ENCODE assay signal across 10 cellular contexts in genomic region chr4:143359794-143360193, GRCh38. TPM values are rescaled to one million over a fixed set of nuclear protein-coding genes. Genes with fewer than 3 reads are reported as not detected.
DNase-seq lines count a peak whose midpoint lies in the region; ATAC-seq and TF ChIP-seq lines count a peak whose summit lies in the region.
"Had no signal": no experiment of that assay in that cellular context is flagged by ENCODE, and none has a peak within 500 bp of the region (broad histone marks: within the 10 kb centered on the region; RNA-seq: fewer than 3 reads in every experiment).

No MANE protein-coding gene starts in this region.

- 100% methylated on average over 1 of the region's 1 CpG for WGBS in mesenchymal stem cell

- H4K8ac ChIP-seq in mesenchymal stem cell (ENCODE audit: low read length), result no peak overlapping the region

- H3K36me3 Mint-ChIP-seq in activated T-helper 1 cell treated with anti-CD3 and anti-CD28 coated beads, Interleukin-12 subunit alpha, Interleukin-12 subunit beta, Interleukin-2, Interleukin-4 antibody, amounts not matched to agents 30 ng/mL and 10 ng/mL and 1 ng/mL, durations not matched to agents 14 hours and 24 hours and 36 hours (ENCODE audit: low read depth), result peaks cover 6% of the 10 kb centered on the region
- no peaks in the 10 kb centered on the region for H3K36me3 Mint-ChIP-seq in endothelial cell (ENCODE audit: low read depth, unreplicated experiment)

- H3K4me1 ChIP-seq in ACC112 (ENCODE audit: control insufficient read depth, insufficient read depth, low read length, unreplicated experiment) (peaks cover 50% of the 10 kb centered on the region), mesenchymal stem cell (ENCODE audit: control insufficient read depth, insufficient read depth, low read depth, low read length) (peaks cover 6% of the 10 kb centered on the region), Karpas-422 (ENCODE audit: low read length) (0 out of 2 replicates have a peak, but pooled peaks cover 2% of the 10 kb centered on the region)

- H2BK12ac ChIP-seq in mesenchymal stem cell (ENCODE audit: low read length in 2 of 2), result no peak overlapping the region

- H3K36me3 ChIP-seq in ACC112 (ENCODE audit: insufficient read depth, low read length) (no peaks in the 10 kb centered on the region), mesenchymal stem cell (ENCODE audit: control insufficient read depth in 1 of 2, insufficient read depth in 2 of 2, low read depth in 1 of 2, low read length in 2 of 2) (no peaks in the 10 kb centered on the region), Karpas-422 (ENCODE audit: insufficient read depth, low read length) (no peaks in the 10 kb centered on the region)

- H3K18ac ChIP-seq in mesenchymal stem cell (ENCODE audit: low read depth in 1 of 2, low read length in 2 of 2), result peak overlapping the region; percentile 40 to 75

- H3K4me2 ChIP-seq in mesenchymal stem cell (ENCODE audit: low read length, poor library complexity, severe bottlenecking) (no peak overlapping the region), Karpas-422 (ENCODE audit: low read depth, low read length, poor library complexity, severe bottlenecking) (no peak overlapping the region)

- peak overlapping the region; percentile 47 to 67 for H3K4ac ChIP-seq in mesenchymal stem cell (ENCODE audit: low read depth in 1 of 2, low read length in 2 of 2)

- peaks cover 6% of the 10 kb centered on the region for H3K79me2 ChIP-seq in ACC112 (ENCODE audit: control insufficient read depth, insufficient read depth, low read length, unreplicated experiment)
- no peaks in the 10 kb centered on the region for H3K79me2 ChIP-seq in Karpas-422 (ENCODE audit: low read length)

- ATAC-seq in HG02759 (IDR thresholded peaks at IDR 0.05; ENCODE audit: unreplicated experiment), result peak; percentile 0
- ATAC-seq in HG03520 (IDR thresholded peaks at IDR 0.05; ENCODE audit: unreplicated experiment), result no peak
- ATAC-seq in HG02571 (IDR thresholded peaks at IDR 0.05; ENCODE audit: unreplicated experiment), result no peak

- H3K4me3 ChIP-seq in ACC112 (ENCODE audit: low read depth, low read length), result peak overlapping the region; percentile 56
- H3K4me3 ChIP-seq in mesenchymal stem cell (ENCODE audit: insufficient read depth in 1 of 2, low read depth in 1 of 2, low read length in 2 of 2), result no peak overlapping the region
- no peak overlapping the region for H3K4me3 ChIP-seq in Karpas-422 (ENCODE audit: low read length)

- H3K79me1 ChIP-seq in mesenchymal stem cell (replicated peaks; ENCODE audit: low read length, poor library complexity, severe bottlenecking), result peaks cover 8% of the 10 kb centered on the region

- H3K9me2 ChIP-seq in Karpas-422 (replicated peaks; ENCODE audit: insufficient read depth, low read length), result no peaks in the 10 kb centered on the region

- no peak overlapping the region for H2BK15ac ChIP-seq in mesenchymal stem cell (ENCODE audit: low read depth, poor library complexity, severe bottlenecking)

- H2BK5ac ChIP-seq in mesenchymal stem cell (ENCODE audit: low read depth, low read length, poor library complexity, severe bottlenecking), result peak overlapping the region; percentile 48

- peaks cover under 1% of the 10 kb centered on the region for H3K27me3 Mint-ChIP-seq in activated T-helper 1 cell treated with anti-CD3 and anti-CD28 coated beads, Interleukin-12 subunit alpha, Interleukin-12 subunit beta, Interleukin-2, Interleukin-4 antibody, amounts not matched to agents 30 ng/mL and 10 ng/mL and 1 ng/mL, durations not matched to agents 14 hours and 24 hours and 36 hours (ENCODE audit: insufficient read depth)
- peaks cover 5% of the 10 kb centered on the region for H3K27me3 Mint-ChIP-seq in endothelial cell (ENCODE audit: unreplicated experiment)

- peaks cover 18% of the 10 kb centered on the region for H3K4me1 Mint-ChIP-seq in activated T-helper 1 cell treated with anti-CD3 and anti-CD28 coated beads, Interleukin-12 subunit alpha, Interleukin-12 subunit beta, Interleukin-2, Interleukin-4 antibody, amounts not matched to agents 30 ng/mL and 10 ng/mL and 1 ng/mL, durations not matched to agents 14 hours and 24 hours and 36 hours (ENCODE audit: low read depth)
- H3K4me1 Mint-ChIP-seq in endothelial cell (ENCODE audit: unreplicated experiment), result peaks cover 48% of the 10 kb centered on the region

- H3K27me3 ChIP-seq in ACC112 (ENCODE audit: insufficient read depth, low read length) (no peaks in the 10 kb centered on the region), mesenchymal stem cell (ENCODE audit: control insufficient read depth in 1 of 2, insufficient read depth in 1 of 2, low read length in 2 of 2) (no peaks in the 10 kb centered on the region), Karpas-422 (ENCODE audit: low read length) (no peaks in the 10 kb centered on the region)

- no peak for DNase-seq in activated T-helper 1 cell treated with anti-CD3 and anti-CD28 coated beads, Interleukin-12 subunit alpha, Interleukin-12 subunit beta, Interleukin-2, Interleukin-4 antibody, amounts not matched to agents 30 ng/mL and 10 ng/mL and 1 ng/mL, durations not matched to agents 14 hours and 24 hours and 36 hours (ENCODE audit: low spot score)
- no peak for DNase-seq in mesenchymal stem cell
- no peak for DNase-seq in Karpas-422
- DNase-seq in endothelial cell (ENCODE audit: low spot score), result no peak
- DNase-seq: activated gamma-delta T cell, NCI-H82 had no signal

- no peak for TF ChIP-seq CTCF in endothelial cell (IDR thresholded peaks at IDR 0.05; ENCODE audit: unreplicated experiment)

- intact Hi-C loops in activated T-helper 1 cell treated with anti-CD3 and anti-CD28 coated beads, Interleukin-12 subunit alpha, Interleukin-12 subunit beta, Interleukin-2, Interleukin-4 antibody, amounts not matched to agents 30 ng/mL and 10 ng/mL and 1 ng/mL, durations not matched to agents 14 hours and 24 hours and 36 hours (cut with micrococcal nuclease), result loop anchor here (1.0 to 10.0 kb wide), 4 partner anchors 23 to 955 kb away; partner anchors contain the start of genes GAB1, SMARCA5 and USP38

- H3K4me3 Mint-ChIP-seq in activated T-helper 1 cell treated with anti-CD3 and anti-CD28 coated beads, Interleukin-12 subunit alpha, Interleukin-12 subunit beta, Interleukin-2, Interleukin-4 antibody, amounts not matched to agents 30 ng/mL and 10 ng/mL and 1 ng/mL, durations not matched to agents 14 hours and 24 hours and 36 hours, result peak overlapping the region; percentile 62
- H3K4me3 Mint-ChIP-seq in endothelial cell (ENCODE audit: unreplicated experiment), result no peak overlapping the region

- peak overlapping the region; percentile 60 for H3K9ac ChIP-seq in mesenchymal stem cell (ENCODE audit: low read length)
- H3K9ac ChIP-seq in Karpas-422 (ENCODE audit: low read length), result no peak overlapping the region

- H3K14ac ChIP-seq in mesenchymal stem cell (ENCODE audit: low read length in 2 of 2), result no peak overlapping the region

- H3K27ac Mint-ChIP-seq in activated T-helper 1 cell treated with anti-CD3 and anti-CD28 coated beads, Interleukin-12 subunit alpha, Interleukin-12 subunit beta, Interleukin-2, Interleukin-4 antibody, amounts not matched to agents 30 ng/mL and 10 ng/mL and 1 ng/mL, durations not matched to agents 14 hours and 24 hours and 36 hours, result peak overlapping the region; percentile 84
- no peak overlapping the region for H3K27ac Mint-ChIP-seq in endothelial cell (ENCODE audit: unreplicated experiment)

- H3K9me3 ChIP-seq in mesenchymal stem cell (ENCODE audit: control insufficient read depth, low read length) (no peaks in the 10 kb centered on the region), Karpas-422 (ENCODE audit: low read length) (no peaks in the 10 kb centered on the region)

- no peak overlapping the region for H2BK120ac ChIP-seq in mesenchymal stem cell (ENCODE audit: low read depth, low read length)

- H4K91ac ChIP-seq in mesenchymal stem cell (ENCODE audit: low read length), result peak overlapping the region; percentile 57

- no peak overlapping the region for H3K23ac ChIP-seq in mesenchymal stem cell (ENCODE audit: low read length in 2 of 2)

- H3K9me3 Mint-ChIP-seq in activated T-helper 1 cell treated with anti-CD3 and anti-CD28 coated beads, Interleukin-12 subunit alpha, Interleukin-12 subunit beta, Interleukin-2, Interleukin-4 antibody, amounts not matched to agents 30 ng/mL and 10 ng/mL and 1 ng/mL, durations not matched to agents 14 hours and 24 hours and 36 hours, result peaks cover 11% of the 10 kb centered on the region
- H3K9me3 Mint-ChIP-seq in endothelial cell (ENCODE audit: unreplicated experiment), result no peaks in the 10 kb centered on the region

- H3K27ac ChIP-seq in ACC112 (ENCODE audit: low read depth, low read length), result peak overlapping the region; percentile 51
- H3K27ac ChIP-seq in mesenchymal stem cell (ENCODE audit: low read length, poor library complexity, severe bottlenecking), result peak overlapping the region; percentile 92
- no peak overlapping the region for H3K27ac ChIP-seq in Karpas-422 (ENCODE audit: low read length)

- no peaks in the 10 kb centered on the region for H4K20me1 ChIP-seq in Karpas-422 (ENCODE audit: insufficient read depth, low read depth, low read length)

- H2AFZ ChIP-seq in ACC112 (ENCODE audit: low read length, unreplicated experiment), result peak overlapping the region; percentile 64
- H2AFZ ChIP-seq in mesenchymal stem cell (ENCODE audit: low read depth, low read length), result no peak overlapping the region
- H2AFZ ChIP-seq in Karpas-422 (ENCODE audit: low read length), result no peak overlapping the region

- H2AK5ac ChIP-seq in mesenchymal stem cell (ENCODE audit: low read length, severe bottlenecking), result peak overlapping the region; percentile 81

RNA-seq across cellular contexts. Expression of gene GAB1, which starts 23.1 kb away (rescaled TPM):
- 0.66 and 1.4 TPM in 2 replicates for total RNA-seq in activated T-helper 1 cell treated with anti-CD3 and anti-CD28 coated beads, Interleukin-12 subunit alpha, Interleukin-12 subunit beta, Interleukin-2, Interleukin-4 antibody, amounts not matched to agents 30 ng/mL and 10 ng/mL and 1 ng/mL, durations not matched to agents 14 hours and 24 hours and 36 hours
- 13.3 TPM for polyA plus RNA-seq in mesenchymal stem cell (2013, experiment 1 of 2)
- 13.7 TPM for polyA plus RNA-seq in mesenchymal stem cell (2013, experiment 2 of 2)
- total RNA-seq in Karpas-422 (2014; rRNA removed; shearing (Covaris generic); ENCODE audit: low replicate concordance), result 0.58 TPM in 1 of 2 replicates, not detected in the other
- 51.8 TPM for total RNA-seq in endothelial cell (ENCODE audit: unreplicated experiment)

Comparison
In these comparisons a context has a peak if more than half of its experiments do, and no peak if none do; other contexts are left out.
1. RNA of gene GAB1, which starts 23.1 kb away (total RNA-seq): 51.8 TPM in endothelial cell (single experiment); 0.66 to 1.4 TPM in activated T-helper 1 cell treated with anti-CD3 and anti-CD28 coated beads, Interleukin-12 subunit alpha, Interleukin-12 subunit beta, Interleukin-2, Interleukin-4 antibody, amounts not matched to agents 30 ng/mL and 10 ng/mL and 1 ng/mL, durations not matched to agents 14 hours and 24 hours and 36 hours and 0.58 TPM in Karpas-422; every median in the first group is over 10 times any median in the second.